In the genomic region with DNA sequence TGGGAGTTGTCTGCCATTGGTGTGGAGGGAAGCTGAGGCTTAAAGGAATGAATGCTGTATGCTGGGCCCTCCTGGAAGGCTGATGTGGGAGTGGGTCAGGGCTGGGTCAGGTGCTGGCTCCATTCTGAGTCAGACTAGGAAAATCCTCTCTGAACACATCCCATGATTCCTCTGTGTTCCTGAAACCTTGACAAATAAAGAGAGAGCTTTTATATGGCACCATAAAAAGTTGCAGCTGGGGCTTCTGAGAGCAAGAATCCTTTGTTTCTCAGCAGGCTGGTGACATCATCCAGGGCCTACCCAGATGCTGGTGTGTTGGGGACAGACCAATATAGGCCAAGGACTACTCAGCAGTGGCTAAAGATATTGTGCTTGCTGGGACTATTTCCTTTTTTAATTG, we compare ENCODE assay signal across 14 cellular contexts. TPM values are rescaled to one million over a fixed set of nuclear protein-coding genes. Genes with fewer than 3 reads are reported as not detected.
A peak's percentile ranks its signal among the peaks of the same experiment; 100 is the strongest.
DNase-seq lines count a peak whose midpoint lies in the region; ATAC-seq and TF ChIP-seq lines count a peak whose summit lies in the region.
"Had no signal": no experiment of that assay in that cellular context is flagged by ENCODE, and none has a peak within 500 bp of the region (broad histone marks: within the 10 kb centered on the region; RNA-seq: fewer than 3 reads in every experiment).

No MANE protein-coding gene starts in this region.

- H3K27ac ChIP-seq in GM23248: no peak overlapping the region
- H3K27ac ChIP-seq in layer of hippocampus (ENCODE audit: low read depth, low read length): peak overlapping the region; percentile 87
- H3K27ac ChIP-seq in PC-9: no peak overlapping the region

- H3K9me2 ChIP-seq in GM23248 (ENCODE audit: insufficient read depth): no peaks in the 10 kb centered on the region
- no peaks in the 10 kb centered on the region for H3K9me2 ChIP-seq in PC-9 (ENCODE audit: insufficient read depth)

- H3K4me2 ChIP-seq in GM23248 (ENCODE audit: unreplicated experiment): no peak overlapping the region
- H3K4me2 ChIP-seq in PC-9: no peak overlapping the region

- no peaks in the 10 kb centered on the region for H3K9me3 Mint-ChIP-seq in activated T-cell treated with anti-CD3 and anti-CD28 coated beads, Interleukin-2, amount 50 U/mL, for 24 hours
- no peaks in the 10 kb centered on the region for H3K9me3 Mint-ChIP-seq in activated T-helper 17 cell treated with anti-CD3 and anti-CD28 coated beads, Interleukin-2, amount 50 U/mL, for 72 hours
- H3K9me3 Mint-ChIP-seq: activated naive CD8-positive, alpha-beta T cell treated with anti-CD3 and anti-CD28 coated beads, Interleukin-2, amount 50 U/mL, for 24 hours had no signal

- H3K27me3 ChIP-seq in GM23248 (replicated peaks; ENCODE audit: insufficient read depth) (no peaks in the 10 kb centered on the region), layer of hippocampus (ENCODE audit: control insufficient read depth, insufficient read depth, low read length) (no peaks in the 10 kb centered on the region), PC-9 (ENCODE audit: insufficient read depth, low read depth) (peaks cover 63% of the 10 kb centered on the region)

- H2AFZ ChIP-seq in GM23248 (no peak overlapping the region), PC-9 (no peak overlapping the region)

- POLR2A ChIA-PET in PC-9 (lab: Charles Lee; ENCODE audit: unreplicated experiment): no interaction called here

- H3K4me1 Mint-ChIP-seq in activated T-cell treated with anti-CD3 and anti-CD28 coated beads, Interleukin-2, amount 50 U/mL, for 24 hours (ENCODE audit: low read depth): no peaks in the 10 kb centered on the region
- H3K4me1 Mint-ChIP-seq in activated T-helper 17 cell treated with anti-CD3 and anti-CD28 coated beads, Interleukin-2, amount 50 U/mL, for 72 hours: no peaks in the 10 kb centered on the region
- H3K4me1 Mint-ChIP-seq: activated naive CD8-positive, alpha-beta T cell treated with anti-CD3 and anti-CD28 coated beads, Interleukin-2, amount 50 U/mL, for 24 hours had no signal

- in situ Hi-C loops in GM23248 (cut with MboI): no loop called here

- CTCF ChIA-PET in PC-9 (lab: Charles Lee): no interaction called here

- H3F3A ChIP-seq in GM23248 (ENCODE audit: insufficient read depth) (peaks cover under 1% of the 10 kb centered on the region; the same call in 1 of the 2 replicates), PC-9 (ENCODE audit: insufficient read depth, low read depth) (no peaks in the 10 kb centered on the region)

- no peak overlapping the region for H3K9ac ChIP-seq in GM23248

- H3K79me2 ChIP-seq in GM23248 (ENCODE audit: insufficient read depth) (peaks cover 98% of the 10 kb centered on the region), PC-9 (ENCODE audit: low read depth) (no peaks in the 10 kb centered on the region)

- no peaks in the 10 kb centered on the region for H3K36me3 Mint-ChIP-seq in activated T-cell treated with anti-CD3 and anti-CD28 coated beads, Interleukin-2, amount 50 U/mL, for 24 hours (ENCODE audit: low read depth)
- H3K36me3 Mint-ChIP-seq in activated T-helper 17 cell treated with anti-CD3 and anti-CD28 coated beads, Interleukin-2, amount 50 U/mL, for 72 hours (ENCODE audit: low read depth): no peaks in the 10 kb centered on the region

- H3K9me3 ChIP-seq in GM23248 (ENCODE audit: low read depth) (no peaks in the 10 kb centered on the region), PC-9 (ENCODE audit: insufficient read depth, low read depth) (no peaks in the 10 kb centered on the region)

- H4K20me1 ChIP-seq in GM23248 (ENCODE audit: insufficient read depth): peaks cover 58% of the 10 kb centered on the region
- H4K20me1 ChIP-seq in PC-9 (ENCODE audit: insufficient read depth): no peaks in the 10 kb centered on the region

- DNase-seq in A172 (ENCODE audit: low spot score): peak; percentile 36
- peak; percentile 34 for DNase-seq in GM23248
- DNase-seq in amygdala (lab: John Stamatoyannopoulos, UW): peak in 36 of 56 donors; percentile 22 to 84 (median 59)
- no peak for DNase-seq in PC-9
- no peak for DNase-seq in stimulated activated CD4-positive, alpha-beta T cell treated with anti-CD3 and anti-CD28 coated beads, Interleukin-4, amount 100 ng/mL, for 24 hours
- DNase-seq in activated T-cell treated with anti-CD3 and anti-CD28 coated beads, Interleukin-2, amount 50 U/mL, for 24 hours: no peak
- DNase-seq: activated naive CD8-positive, alpha-beta T cell treated with anti-CD3 and anti-CD28 coated beads, Interleukin-2, amount 50 U/mL, for 24 hours; effector CD8-positive, alpha-beta T cell; GF-D8; stimulated activated CD4-positive, alpha-beta T cell treated with anti-CD3 and anti-CD28 coated beads, Interleukin-15, amount 100 ng/mL, for 24 hours; stimulated activated CD8-positive, alpha-beta memory T cell treated with anti-CD3 and anti-CD28 coated beads, Interleukin-4, amount 100 ng/mL, for 48 hours had no signal

- H3K36me3 ChIP-seq in GM23248 (ENCODE audit: low read depth): no peaks in the 10 kb centered on the region
- H3K36me3 ChIP-seq in PC-9 (ENCODE audit: low read depth): no peaks in the 10 kb centered on the region

- TF ChIP-seq CTCF in PC-9 (conservative IDR thresholded peaks at IDR 0.05): no peak

- H3K4me3 Mint-ChIP-seq in activated T-cell treated with anti-CD3 and anti-CD28 coated beads, Interleukin-2, amount 50 U/mL, for 24 hours: no peak overlapping the region
- H3K4me3 Mint-ChIP-seq in activated T-helper 17 cell treated with anti-CD3 and anti-CD28 coated beads, Interleukin-2, amount 50 U/mL, for 72 hours: no peak overlapping the region
- H3K4me3 Mint-ChIP-seq: activated naive CD8-positive, alpha-beta T cell treated with anti-CD3 and anti-CD28 coated beads, Interleukin-2, amount 50 U/mL, for 24 hours had no signal

- no TSS peak for BruUV-seq in PC-9 (replicated peaks; lab: Mats Ljungman, UMichigan)

- no peak overlapping the region for H3K27ac Mint-ChIP-seq in activated T-cell treated with anti-CD3 and anti-CD28 coated beads, Interleukin-2, amount 50 U/mL, for 24 hours
- H3K27ac Mint-ChIP-seq in activated T-helper 17 cell treated with anti-CD3 and anti-CD28 coated beads, Interleukin-2, amount 50 U/mL, for 72 hours: no peak overlapping the region
- H3K27ac Mint-ChIP-seq: activated naive CD8-positive, alpha-beta T cell treated with anti-CD3 and anti-CD28 coated beads, Interleukin-2, amount 50 U/mL, for 24 hours had no signal

- peaks cover 23% of the 10 kb centered on the region for H3K27me3 Mint-ChIP-seq in activated T-cell treated with anti-CD3 and anti-CD28 coated beads, Interleukin-2, amount 50 U/mL, for 24 hours
- peaks cover 21% of the 10 kb centered on the region for H3K27me3 Mint-ChIP-seq in activated T-helper 17 cell treated with anti-CD3 and anti-CD28 coated beads, Interleukin-2, amount 50 U/mL, for 72 hours

- H3K4me3 ChIP-seq in GM23248: no peak overlapping the region
- no peak overlapping the region for H3K4me3 ChIP-seq in PC-9

- intact Hi-C loops in PC-9 (cut with micrococcal nuclease; ENCODE audit: unreplicated experiment): no loop called here

- ATAC-seq in activated T-helper 17 cell treated with anti-CD3 and anti-CD28 coated beads, Interleukin-2, amount 50 U/mL, for 72 hours (replicated peaks): no peak
- ATAC-seq: activated naive CD8-positive, alpha-beta T cell treated with anti-CD3 and anti-CD28 coated beads, Interleukin-2, amount 50 U/mL, for 24 hours had no signal

- peaks cover 17% of the 10 kb centered on the region for H3K4me1 ChIP-seq in GM23248 (ENCODE audit: insufficient read depth)
- no peaks in the 10 kb centered on the region for H3K4me1 ChIP-seq in PC-9 (replicated peaks; ENCODE audit: insufficient read depth)

RNA-seq across cellular contexts. Expression of gene NFASC, which starts 27.8 kb away (rescaled TPM):
- 19.8 and 33.3 TPM in 2 replicates for total RNA-seq in A172 (2014; rRNA removed; shearing (Covaris generic))
- total RNA-seq in GM23248 (2014; rRNA removed; shearing (Covaris generic)): 54.7 and 55.4 TPM in 2 replicates
- 44.5 and 46.3 TPM in 2 replicates for polyA plus RNA-seq in GM23248 (2016; fragmentation: Nextera tagmentation; extraction: Ambion mirVana)
- not detected in 2 replicates for total RNA-seq in PC-9 (2021)
- under 1 TPM; 0.21 to 0.65 TPM for total RNA-seq in activated T-helper 17 cell treated with anti-CD3 and anti-CD28 coated beads, Interleukin-2, amount 50 U/mL, for 72 hours
- total RNA-seq: osteocyte had no signal

Comparison
In these comparisons a context has a peak if more than half of its experiments do, and no peak if none do; other contexts are left out.
1. DNase-seq: peak in A172 (single experiment), GM23248 (single experiment) and amygdala (36 of 56); none in PC-9 (0 of 2), stimulated activated CD4-positive, alpha-beta T cell treated with anti-CD3 and anti-CD28 coated beads, Interleukin-4, amount 100 ng/mL, for 24 hours (single experiment) and activated T-cell treated with anti-CD3 and anti-CD28 coated beads, Interleukin-2, amount 50 U/mL, for 24 hours (single experiment).
2. RNA of gene NFASC, which starts 27.8 kb away (total RNA-seq): 54.7 to 55.4 TPM in GM23248 and 19.8 to 33.3 TPM in A172; 0.21 to 0.65 TPM in activated T-helper 17 cell treated with anti-CD3 and anti-CD28 coated beads, Interleukin-2, amount 50 U/mL, for 72 hours and not detected in PC-9; every median in the first group is over 10 times any median in the second.